In the genomic region with DNA sequence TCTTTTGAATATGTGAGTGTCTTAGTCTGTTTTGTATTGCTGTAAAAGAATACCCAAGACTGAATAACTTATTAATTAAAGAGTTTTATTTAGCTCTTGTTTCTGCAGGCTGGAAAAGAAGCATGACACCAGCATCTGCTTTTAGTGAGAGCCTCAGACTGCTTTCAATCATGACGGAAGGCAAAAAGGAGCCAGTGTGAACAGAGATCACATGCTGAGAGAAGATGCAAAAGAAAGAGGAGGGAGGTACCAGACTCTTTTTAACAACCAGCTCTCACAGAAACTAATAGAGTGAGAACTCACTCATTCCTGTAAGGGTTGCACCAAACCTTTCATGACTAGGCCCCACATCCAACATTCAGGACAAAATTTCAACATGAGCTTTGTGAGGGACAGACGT, we compare ENCODE assay signal across 20 cellular contexts.
DNase-seq lines count a peak whose midpoint lies in the region; ATAC-seq, FAIRE-seq and TF ChIP-seq lines count a peak whose summit lies in the region.
"Had no signal": no experiment of that assay in that cellular context is flagged by ENCODE, and none has a peak within 500 bp of the region (broad histone marks: within the 10 kb centered on the region; RNA-seq: fewer than 3 reads in every experiment).

No MANE protein-coding gene starts in this region.

- H3K27me3 Mint-ChIP-seq in neural progenitor cell (ENCODE audit: insufficient read depth, low read depth) = no peaks in the 10 kb centered on the region

- H3K27me3 ChIP-seq in neural progenitor cell = no peaks in the 10 kb centered on the region
- H3K27me3 ChIP-seq: BE2C had no signal

- no peak for FAIRE-seq in kidney (lab: Jason Lieb, UNC)
- FAIRE-seq: A549, D721Med, GM12892 had no signal

- H3K36me3 ChIP-seq in neural progenitor cell (no peaks in the 10 kb centered on the region), kidney (ENCODE audit: control insufficient read depth in 1 of 2, insufficient read depth in 2 of 2, low read length in 2 of 2) (no peaks in the 10 kb centered on the region)
- H3K36me3 ChIP-seq: BE2C had no signal

- no peaks in the 10 kb centered on the region for H3K9me3 ChIP-seq in neural progenitor cell (ENCODE audit: low read depth)
- H3K9me3 ChIP-seq in kidney (ENCODE audit: control insufficient read depth in 1 of 2, low read length in 2 of 2) = no peaks in the 10 kb centered on the region
- H3K9me3 ChIP-seq: A549, BE2C had no signal

- peak overlapping the region; percentile 53 for H3K4me2 ChIP-seq in neural progenitor cell
- H3K4me2 ChIP-seq: A549 had no signal

- H2AFZ ChIP-seq in neural progenitor cell (replicated peaks) = no peak overlapping the region

- no peak for TF ChIP-seq CTCF in neural progenitor cell (IDR thresholded peaks at IDR 0.05)
- no peak for TF ChIP-seq CTCF in kidney (IDR thresholded peaks at IDR 0.05; ENCODE audit: borderline replicate concordance, extremely low read depth, insufficient read depth)

- H3K4me1 Mint-ChIP-seq in neural progenitor cell = peaks cover 18% of the 10 kb centered on the region
- H3K4me1 Mint-ChIP-seq: CD4-positive, alpha-beta memory T cell; IgD-negative memory B cell had no signal

- no peaks in the 10 kb centered on the region for H3K9me3 Mint-ChIP-seq in neural progenitor cell
- H3K9me3 Mint-ChIP-seq: CD4-positive, alpha-beta memory T cell; HFFc6; IgD-negative memory B cell had no signal

- DNase-seq in neural progenitor cell (ENCODE audit: low spot score) = peak; percentile 50
- DNase-seq in kidney = no peak
- DNase-seq: BE2C; CD4-positive, alpha-beta memory T cell; COR-L47; DMS153; DMS79 treated with DMSO at 0.1 percent for 48 hours; EL; HCEC 1CT; HFFc6; KG1 had no signal

- H4K20me1 ChIP-seq in neural progenitor cell (ENCODE audit: low read depth) = no peaks in the 10 kb centered on the region

- H3K4me3 ChIP-seq in neural progenitor cell = no peak overlapping the region
- H3K4me3 ChIP-seq in kidney (ENCODE audit: low read length in 2 of 2) = no peak overlapping the region
- H3K4me3 ChIP-seq: A549 had no signal

- ATAC-seq in GM21619 (IDR thresholded peaks at IDR 0.05; ENCODE audit: unreplicated experiment) (peak; percentile 68), HG03432 (IDR thresholded peaks at IDR 0.05; ENCODE audit: unreplicated experiment) (peak; percentile 39), HG03039 (IDR thresholded peaks at IDR 0.05; ENCODE audit: unreplicated experiment) (no peak), GM18858 (IDR thresholded peaks at IDR 0.05; ENCODE audit: unreplicated experiment) (no peak)
- ATAC-seq: A549 had no signal

- no peak overlapping the region for H3K4me3 Mint-ChIP-seq in neural progenitor cell
- H3K4me3 Mint-ChIP-seq: CD4-positive, alpha-beta memory T cell; HFFc6; IgD-negative memory B cell had no signal

- peak overlapping the region; percentile 3 for H3K27ac Mint-ChIP-seq in neural progenitor cell
- H3K27ac Mint-ChIP-seq: CD4-positive, alpha-beta memory T cell; HFFc6; IgD-negative memory B cell had no signal

- no peaks in the 10 kb centered on the region for H3K79me2 ChIP-seq in neural progenitor cell (ENCODE audit: low read depth)

- H3K9ac ChIP-seq in neural progenitor cell (no peak overlapping the region), kidney (ENCODE audit: low read length in 2 of 2) (no peak overlapping the region)

- no peaks in the 10 kb centered on the region for H3K36me3 Mint-ChIP-seq in neural progenitor cell
- H3K36me3 Mint-ChIP-seq: CD4-positive, alpha-beta memory T cell had no signal

- H3K27ac ChIP-seq in neural progenitor cell (no peak overlapping the region), kidney (ENCODE audit: low read depth in 2 of 2, low read length in 2 of 2) (no peak overlapping the region)
- H3K27ac ChIP-seq: A549, C4-2B had no signal

- H3K4me1 ChIP-seq in neural progenitor cell = peaks cover 14% of the 10 kb centered on the region
- no peaks in the 10 kb centered on the region for H3K4me1 ChIP-seq in kidney (ENCODE audit: control insufficient read depth in 1 of 2, insufficient read depth in 1 of 2, low read depth in 1 of 2, low read length in 2 of 2)
- H3K4me1 ChIP-seq: A549, BE2C had no signal

- intact Hi-C loops in kidney (cut with DNase I) = no loop called here

- H3F3A ChIP-seq in neural progenitor cell (ENCODE audit: low read depth) = peaks cover 9% of the 10 kb centered on the region

Comparison
In these comparisons a context has a peak if more than half of its experiments do, and no peak if none do; other contexts are left out.
1. ATAC-seq: peak in GM21619 (single experiment) and HG03432 (single experiment); none in HG03039 (single experiment) and GM18858 (single experiment).